In genomic region chr1:226083303-226084101, GRCh38 we compare ENCODE assay signal across 8 cellular contexts.
A peak's percentile ranks its signal among the peaks of the same experiment; 100 is the strongest.
DNase-seq lines count a peak whose midpoint lies in the region; ATAC-seq lines count a peak whose summit lies in the region.

No MANE protein-coding gene starts in this region.

- H3K36me3 ChIP-seq in ACC112 (ENCODE audit: insufficient read depth, low read length) = no peaks in the 10 kb centered on the region

- H3K27ac ChIP-seq in ACC112 (ENCODE audit: low read depth, low read length) = peak overlapping the region; percentile 73

- peak; percentile 79 for ATAC-seq in GM18517 (IDR thresholded peaks at IDR 0.05; ENCODE audit: unreplicated experiment)
- ATAC-seq in HG02981 (IDR thresholded peaks at IDR 0.05; ENCODE audit: unreplicated experiment) = peak; percentile 92

- peak overlapping the region; percentile 70 for H2AFZ ChIP-seq in ACC112 (ENCODE audit: low read length, unreplicated experiment)

- no peaks in the 10 kb centered on the region for H3K79me2 ChIP-seq in ACC112 (ENCODE audit: control insufficient read depth, insufficient read depth, low read length, unreplicated experiment)

- H3K4me3 ChIP-seq in ACC112 (ENCODE audit: low read depth, low read length) = peak overlapping the region; percentile 87

- H3K27me3 ChIP-seq in ACC112 (ENCODE audit: insufficient read depth, low read length) = no peaks in the 10 kb centered on the region

- peaks cover 7% of the 10 kb centered on the region for H3K4me1 ChIP-seq in ACC112 (ENCODE audit: control insufficient read depth, insufficient read depth, low read length, unreplicated experiment)

- DNase-seq in NCI-H2171 treated with DMSO at 0.1 percent for 48 hours (lab: John Stamatoyannopoulos, UW) (peak; percentile 79), kidney glomerular epithelial cell (lab: John Stamatoyannopoulos, UW) (peak; percentile 46)
- DNase-seq in activated CD4-positive, CD25-positive, alpha-beta regulatory T cell (lab: John Stamatoyannopoulos, UW) = peak; percentile 80 to 88 (median 82)
- peak; percentile 84 for DNase-seq in central memory CD4-positive, alpha-beta T cell
- peak; percentile 83 to 88 (median 86) for DNase-seq in stimulated activated CD4-positive, alpha-beta T cell treated with anti-CD3 and anti-CD28 coated beads, Interleukin-1b, Interleukin-23, amount 100 ng/mL, for 24 hours (ENCODE audit: low read depth in 4 of 4, low spot score in 1 of 4)

Comparison
In these comparisons a context has a peak if more than half of its experiments do, and no peak if none do; other contexts are left out.
1. Peak in every context shown above with its lines: DNase-seq, ATAC-seq, H3K4me3 ChIP-seq and H3K27ac ChIP-seq.